In genomic region chr7:20831451-20831850, GRCh38 we compare ENCODE assay signal across 15 cellular contexts. TPM values are rescaled to one million over a fixed set of nuclear protein-coding genes. Genes with fewer than 3 reads are reported as not detected.
A peak's percentile ranks its signal among the peaks of the same experiment; 100 is the strongest.
DNase-seq lines count a peak whose midpoint lies in the region; ATAC-seq and TF ChIP-seq lines count a peak whose summit lies in the region.
"Had no signal": no experiment of that assay in that cellular context is flagged by ENCODE, and none has a peak within 500 bp of the region (broad histone marks: within the 10 kb centered on the region; RNA-seq: fewer than 3 reads in every experiment).

No MANE protein-coding gene starts in this region.

- peak; percentile 58 for DNase-seq in COR-L47 (lab: John Stamatoyannopoulos, UW)
- DNase-seq in DMS 273 (lab: John Stamatoyannopoulos, UW; ENCODE audit: unreplicated experiment), result peak; percentile 70
- peak; percentile 64 to 88 for DNase-seq in NCI-H446 (lab: John Stamatoyannopoulos, UW)
- DNase-seq in cerebellar cortex (ENCODE audit: low spot score), result peak; percentile 57
- DNase-seq in amygdala (lab: John Stamatoyannopoulos, UW), result no peak
- DNase-seq in upper lobe of right lung, result no peak
- DNase-seq in activated CD4-positive, alpha-beta T cell treated with anti-CD3 and anti-CD28 coated beads, Interleukin-2, amount 50 U/mL, for 48 hours, result no peak
- DNase-seq: ACHN, Caco-2, HFFc6, NCI-H187 treated with DMSO at 0.1 percent for 48 hours, PC-9, SJCRH30 had no signal

- H3K4me3 ChIP-seq in upper lobe of right lung, result no peak overlapping the region
- H3K4me3 ChIP-seq: PC-9, SJCRH30 had no signal

- no peak overlapping the region for H3K27ac ChIP-seq in upper lobe of right lung
- H3K27ac ChIP-seq: KMS-11, PC-9, SJCRH30 had no signal

- H3K36me3 ChIP-seq in upper lobe of right lung, result no peaks in the 10 kb centered on the region
- H3K36me3 ChIP-seq: SJCRH30 had no signal

- no peak for TF ChIP-seq CTCF in upper lobe of right lung (IDR thresholded peaks at IDR 0.05)

- intact Hi-C loops in upper lobe of right lung (cut with DNase I), result no loop called here

- H3K27me3 ChIP-seq in upper lobe of right lung, result peaks cover 3% of the 10 kb centered on the region
- H3K27me3 ChIP-seq: SJCRH30 had no signal

- H3K9me3 ChIP-seq in upper lobe of right lung, result no peaks in the 10 kb centered on the region
- H3K9me3 ChIP-seq: Caco-2, SJCRH30 had no signal

- no peaks in the 10 kb centered on the region for H3K4me1 ChIP-seq in upper lobe of right lung
- H3K4me1 ChIP-seq: Caco-2 had no signal

- no peak for ATAC-seq in upper lobe of right lung

RNA-seq across cellular contexts. Expression of gene SP8, which starts 44.8 kb away (rescaled TPM):
- not detected for total RNA-seq in upper lobe of right lung
- total RNA-seq: HFFc6, M059J, PC-9 had no signal

Comparison
In these comparisons a context has a peak if more than half of its experiments do, and no peak if none do; other contexts are left out.
1. DNase-seq: peak in COR-L47 (single experiment), DMS 273 (single experiment), NCI-H446 (2 of 2) and cerebellar cortex (single experiment); none in amygdala (0 of 56), upper lobe of right lung (single experiment) and activated CD4-positive, alpha-beta T cell treated with anti-CD3 and anti-CD28 coated beads, Interleukin-2, amount 50 U/mL, for 48 hours (0 of 2).